ENCODE assay signal across 1 cellular context in the genomic region with DNA sequence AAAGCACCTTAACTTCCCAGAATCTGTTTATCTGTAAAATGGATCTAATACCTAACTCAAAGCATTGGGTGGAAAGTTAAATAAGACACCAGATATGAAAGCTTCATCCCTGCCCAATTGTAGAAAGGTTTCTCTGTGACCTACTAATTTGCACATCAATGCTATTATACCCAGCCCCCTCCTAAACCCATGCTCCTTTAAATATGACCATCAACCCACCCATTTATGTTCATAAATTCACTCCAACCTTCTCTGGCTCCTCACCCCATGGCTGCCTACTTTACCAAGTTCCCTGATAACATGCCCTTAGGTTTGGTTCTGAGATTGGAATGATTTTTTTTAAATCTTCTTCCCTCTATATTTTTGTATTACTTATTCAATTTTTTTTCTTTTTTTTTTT.
TF ChIP-seq lines count a peak whose summit lies in the region.

No MANE protein-coding gene starts in this region.

TF ChIP-seq in A549, 52 proteins besides CTCF, POLR2A, EP300 and RAD21:
- no peak for TF ChIP-seq NPAS2 (CRISPR knock-in tag; IDR thresholded peaks at IDR 0.05; ENCODE audit: borderline replicate concordance)
- TF ChIP-seq PHF8 (IDR thresholded peaks at IDR 0.05; ENCODE audit: borderline replicate concordance, low read depth) = no peak
- TF ChIP-seq, protein P1, sequence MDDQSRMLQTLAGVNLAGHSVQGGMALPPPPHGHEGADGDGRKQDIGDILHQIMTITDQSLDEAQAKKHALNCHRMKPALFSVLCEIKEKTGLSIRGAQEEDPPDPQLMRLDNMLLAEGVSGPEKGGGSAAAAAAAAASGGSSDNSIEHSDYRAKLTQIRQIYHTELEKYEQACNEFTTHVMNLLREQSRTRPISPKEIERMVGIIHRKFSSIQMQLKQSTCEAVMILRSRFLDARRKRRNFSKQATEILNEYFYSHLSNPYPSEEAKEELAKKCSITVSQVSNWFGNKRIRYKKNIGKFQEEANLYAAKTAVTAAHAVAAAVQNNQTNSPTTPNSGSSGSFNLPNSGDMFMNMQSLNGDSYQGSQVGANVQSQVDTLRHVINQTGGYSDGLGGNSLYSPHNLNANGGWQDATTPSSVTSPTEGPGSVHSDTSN (IDR thresholded peaks at IDR 0.05) = no peak
- TF ChIP-seq MYC (IDR thresholded peaks at IDR 0.05; ENCODE audit: borderline replicate concordance, low read length) = no peak
- TF ChIP-seq CHD4 (IDR thresholded peaks at IDR 0.05; ENCODE audit: borderline replicate concordance) = no peak
- TF ChIP-seq SMC3 (IDR thresholded peaks at IDR 0.05) = no peak
- no peak for TF ChIP-seq NR3C1 (IDR thresholded peaks at IDR 0.05)
- TF ChIP-seq HOXB5 (CRISPR knock-in tag; IDR thresholded peaks at IDR 0.05) = no peak
- TF ChIP-seq RCOR1 (IDR thresholded peaks at IDR 0.05; ENCODE audit: low read depth, low read length) = no peak
- no peak for TF ChIP-seq KDM1A (IDR thresholded peaks at IDR 0.05; ENCODE audit: low read depth)
- no peak for TF ChIP-seq RFX5 (IDR thresholded peaks at IDR 0.05)
- TF ChIP-seq BHLHE40 (IDR thresholded peaks at IDR 0.05; ENCODE audit: low read depth, low read length) = no peak
- TF ChIP-seq HOXA7 (CRISPR knock-in tag; IDR thresholded peaks at IDR 0.05) = no peak
- TF ChIP-seq, protein P2, sequence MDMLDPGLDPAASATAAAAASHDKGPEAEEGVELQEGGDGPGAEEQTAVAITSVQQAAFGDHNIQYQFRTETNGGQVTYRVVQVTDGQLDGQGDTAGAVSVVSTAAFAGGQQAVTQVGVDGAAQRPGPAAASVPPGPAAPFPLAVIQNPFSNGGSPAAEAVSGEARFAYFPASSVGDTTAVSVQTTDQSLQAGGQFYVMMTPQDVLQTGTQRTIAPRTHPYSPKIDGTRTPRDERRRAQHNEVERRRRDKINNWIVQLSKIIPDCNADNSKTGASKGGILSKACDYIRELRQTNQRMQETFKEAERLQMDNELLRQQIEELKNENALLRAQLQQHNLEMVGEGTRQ (IDR thresholded peaks at IDR 0.05) = no peak
- TF ChIP-seq, protein P3, sequence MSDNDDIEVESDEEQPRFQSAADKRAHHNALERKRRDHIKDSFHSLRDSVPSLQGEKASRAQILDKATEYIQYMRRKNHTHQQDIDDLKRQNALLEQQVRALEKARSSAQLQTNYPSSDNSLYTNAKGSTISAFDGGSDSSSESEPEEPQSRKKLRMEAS (IDR thresholded peaks at IDR 0.05) = no peak
- TF ChIP-seq MAZ (IDR thresholded peaks at IDR 0.05; ENCODE audit: borderline replicate concordance, low read depth, low read length) = no peak
